ENCODE assay signal across 8 cellular contexts in the genomic region with DNA sequence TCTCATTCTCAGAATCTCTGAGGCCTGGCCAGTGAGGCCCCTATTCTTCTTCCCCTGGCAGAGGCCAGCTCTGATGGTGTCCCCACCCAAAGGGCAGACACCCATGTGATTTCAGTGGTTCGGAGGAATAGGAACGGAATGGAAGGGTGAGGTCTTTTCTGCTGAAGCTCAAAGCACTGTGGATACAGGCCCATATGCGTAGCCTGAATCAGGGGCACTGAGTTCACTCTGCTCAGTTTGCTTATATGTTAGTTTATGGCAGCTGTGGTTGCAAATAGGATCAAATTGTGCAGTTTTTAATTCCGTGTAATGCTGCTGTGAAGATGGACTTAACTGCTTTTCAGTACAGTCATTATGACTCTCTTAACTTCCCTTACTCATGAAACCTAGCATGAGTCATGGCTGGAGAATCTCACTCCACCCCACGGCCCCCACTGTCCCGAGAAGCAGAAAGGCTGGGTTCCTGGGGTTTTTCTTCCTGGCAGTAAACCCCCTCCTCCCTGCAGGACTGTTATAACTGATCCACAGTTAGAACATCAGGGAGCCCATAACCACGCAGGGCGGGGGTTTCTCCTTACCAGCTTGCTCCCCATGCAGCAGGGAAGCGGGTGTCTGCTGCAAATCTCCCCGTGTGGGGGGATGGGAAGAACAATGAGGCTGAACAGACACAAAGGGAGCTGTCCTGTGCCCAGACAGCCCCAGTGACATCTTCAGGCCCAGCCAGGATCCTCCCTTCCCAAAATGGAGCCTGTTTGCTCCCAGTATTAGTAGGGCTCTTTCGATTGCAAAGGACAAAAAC.
DNase-seq lines count a peak whose midpoint lies in the region; ATAC-seq lines count a peak whose summit lies in the region.

No MANE protein-coding gene starts in this region.

- peak overlapping the region in 6 of 11 experiments; percentile 4 to 93 (median 80); a peak in 10 of 22 replicates for H3K4me2 ChIP-seq in BLaER1 treated with 17β-estradiol and CSF1 and Interleukin-3, amounts not matched to agents 10 nM and 100 nM

- no peaks in the 10 kb centered on the region for H3K27me3 Mint-ChIP-seq in activated T-helper 1 cell treated with anti-CD3 and anti-CD28 coated beads, Interleukin-12 subunit alpha, Interleukin-12 subunit beta, Interleukin-2, Interleukin-4 antibody, amounts not matched to agents 30 ng/mL and 10 ng/mL and 1 ng/mL, durations not matched to agents 14 hours and 24 hours and 36 hours (ENCODE audit: insufficient read depth)

- H3K27me3 ChIP-seq in BLaER1 treated with 17β-estradiol and CSF1 and Interleukin-3, amounts not matched to agents 10 nM and 100 nM, result no peaks in the 10 kb centered on the region

- intact Hi-C loops in activated T-helper 1 cell treated with anti-CD3 and anti-CD28 coated beads, Interleukin-12 subunit alpha, Interleukin-12 subunit beta, Interleukin-2, Interleukin-4 antibody, amounts not matched to agents 30 ng/mL and 10 ng/mL and 1 ng/mL, durations not matched to agents 14 hours and 24 hours and 36 hours (cut with micrococcal nuclease), result loop anchor here (2.0 to 5.0 kb wide), 6 partner anchors 123 to 1011 kb away; a partner anchor contains a TSS
- intact Hi-C loops in left cardiac atrium (cut with DNase I), result no loop called here

- peak overlapping the region; percentile 82 for H3K27ac Mint-ChIP-seq in activated T-helper 1 cell treated with anti-CD3 and anti-CD28 coated beads, Interleukin-12 subunit alpha, Interleukin-12 subunit beta, Interleukin-2, Interleukin-4 antibody, amounts not matched to agents 30 ng/mL and 10 ng/mL and 1 ng/mL, durations not matched to agents 14 hours and 24 hours and 36 hours

- H3K4me3 ChIP-seq in BLaER1 treated with 17β-estradiol and CSF1 and Interleukin-3, amounts not matched to agents 10 nM and 100 nM, result no peak overlapping the region
- H3K4me3 ChIP-seq in skin epidermis, result no peak overlapping the region

- H3K9ac ChIP-seq in BLaER1 treated with 17β-estradiol and CSF1 and Interleukin-3, amounts not matched to agents 10 nM and 100 nM, result peak overlapping the region in 5 of 11 experiments; percentile 23 to 75 (median 66); a peak in 8 of 22 replicates

- peak; percentile 92 for ATAC-seq in GM21360 (IDR thresholded peaks at IDR 0.05; ENCODE audit: unreplicated experiment)
- ATAC-seq in left cardiac atrium, result peak; percentile 56 to 95

- peaks cover 38% of the 10 kb centered on the region for H3K4me1 Mint-ChIP-seq in activated T-helper 1 cell treated with anti-CD3 and anti-CD28 coated beads, Interleukin-12 subunit alpha, Interleukin-12 subunit beta, Interleukin-2, Interleukin-4 antibody, amounts not matched to agents 30 ng/mL and 10 ng/mL and 1 ng/mL, durations not matched to agents 14 hours and 24 hours and 36 hours (ENCODE audit: low read depth)

- peak overlapping the region; percentile 35 for H3K4me3 Mint-ChIP-seq in activated T-helper 1 cell treated with anti-CD3 and anti-CD28 coated beads, Interleukin-12 subunit alpha, Interleukin-12 subunit beta, Interleukin-2, Interleukin-4 antibody, amounts not matched to agents 30 ng/mL and 10 ng/mL and 1 ng/mL, durations not matched to agents 14 hours and 24 hours and 36 hours

- peaks cover 24% of the 10 kb centered on the region for H3K9me3 Mint-ChIP-seq in activated T-helper 1 cell treated with anti-CD3 and anti-CD28 coated beads, Interleukin-12 subunit alpha, Interleukin-12 subunit beta, Interleukin-2, Interleukin-4 antibody, amounts not matched to agents 30 ng/mL and 10 ng/mL and 1 ng/mL, durations not matched to agents 14 hours and 24 hours and 36 hours

- 0 out of 22 replicates have a peak, but pooled peaks cover 0 to 2% (median 0%) of the 10 kb centered on the region in 11 experiments for H3K36me3 ChIP-seq in BLaER1 treated with 17β-estradiol and CSF1 and Interleukin-3, amounts not matched to agents 10 nM and 100 nM

- peaks cover 0 to 67% (median 33%) of the 10 kb centered on the region in 10 experiments; a peak in 15 of 20 replicates for H3K4me1 ChIP-seq in BLaER1 treated with 17β-estradiol and CSF1 and Interleukin-3, amounts not matched to agents 10 nM and 100 nM

- H3K36me3 Mint-ChIP-seq in activated T-helper 1 cell treated with anti-CD3 and anti-CD28 coated beads, Interleukin-12 subunit alpha, Interleukin-12 subunit beta, Interleukin-2, Interleukin-4 antibody, amounts not matched to agents 30 ng/mL and 10 ng/mL and 1 ng/mL, durations not matched to agents 14 hours and 24 hours and 36 hours (ENCODE audit: low read depth), result peaks cover 9% of the 10 kb centered on the region

- H4K20me1 ChIP-seq in BLaER1 treated with 17β-estradiol and CSF1 and Interleukin-3, amounts not matched to agents 10 nM and 100 nM, result no peaks in the 10 kb centered on the region

- peak overlapping the region in 8 of 11 experiments; percentile 6 to 90 (median 74); a peak in 14 of 22 replicates for H3K27ac ChIP-seq in BLaER1 treated with 17β-estradiol and CSF1 and Interleukin-3, amounts not matched to agents 10 nM and 100 nM
- peak overlapping the region in 19 of 21 experiments; percentile 47 to 85 (median 73) for H3K27ac ChIP-seq in skin epidermis

- DNase-seq in HPDE6-E6E7 (ENCODE audit: extremely low spot score) (peak; percentile 94), left cardiac atrium (peak; percentile 58), NCI-H2029 (lab: John Stamatoyannopoulos, UW) (no peak), NCI-H146 treated with DMSO at 0.1 percent for 48 hours (lab: John Stamatoyannopoulos, UW; ENCODE audit: unreplicated experiment) (no peak)
- DNase-seq in activated T-helper 1 cell treated with anti-CD3 and anti-CD28 coated beads, Interleukin-12 subunit alpha, Interleukin-12 subunit beta, Interleukin-2, Interleukin-4 antibody, amounts not matched to agents 30 ng/mL and 10 ng/mL and 1 ng/mL, durations not matched to agents 14 hours and 24 hours and 36 hours (ENCODE audit: low spot score), result peak; percentile 25

- H3K9me3 ChIP-seq in BLaER1 treated with 17β-estradiol and CSF1 and Interleukin-3, amounts not matched to agents 10 nM and 100 nM (replicated peaks in 1 of 11), result peaks cover 0 to 15% (median 0%) of the 10 kb centered on the region in 11 experiments; a peak in 2 of 22 replicates

Comparison
In these comparisons a context has a peak if more than half of its experiments do, and no peak if none do; other contexts are left out.
1. DNase-seq: peak in HPDE6-E6E7 (single experiment), activated T-helper 1 cell treated with anti-CD3 and anti-CD28 coated beads, Interleukin-12 subunit alpha, Interleukin-12 subunit beta, Interleukin-2, Interleukin-4 antibody, amounts not matched to agents 30 ng/mL and 10 ng/mL and 1 ng/mL, durations not matched to agents 14 hours and 24 hours and 36 hours (single experiment) and left cardiac atrium (single experiment); none in NCI-H2029 (single experiment) and NCI-H146 treated with DMSO at 0.1 percent for 48 hours (single experiment).